ENCODE assay signal across 8 cellular contexts in genomic region chr13:50244913-50245574, GRCh38.
DNase-seq lines count a peak whose midpoint lies in the region; ATAC-seq and TF ChIP-seq lines count a peak whose summit lies in the region.

No MANE protein-coding gene starts in this region.

- intact Hi-C loops in breast epithelium (cut with DNase I; ENCODE audit: low total_unique reads): no loop called here

- no peaks in the 10 kb centered on the region for H3K79me2 ChIP-seq in ACC112 (ENCODE audit: control insufficient read depth, insufficient read depth, low read length, unreplicated experiment)

- TF ChIP-seq POLR2A in breast epithelium (IDR thresholded peaks at IDR 0.05): no peak

- H3K4me3 ChIP-seq in ACC112 (ENCODE audit: low read depth, low read length) (no peak overlapping the region), breast epithelium (no peak overlapping the region), retinal pigment epithelial cell (ENCODE audit: low read length) (no peak overlapping the region)

- H3K27me3 ChIP-seq in ACC112 (ENCODE audit: insufficient read depth, low read length) (no peaks in the 10 kb centered on the region), breast epithelium (no peaks in the 10 kb centered on the region)

- H3K4me1 ChIP-seq in ACC112 (ENCODE audit: control insufficient read depth, insufficient read depth, low read length, unreplicated experiment): peaks cover 15% of the 10 kb centered on the region
- H3K4me1 ChIP-seq in breast epithelium: no peaks in the 10 kb centered on the region

- peak overlapping the region; percentile 35; the same call in 1 of the 2 replicates for H3K27ac ChIP-seq in ACC112 (ENCODE audit: low read depth, low read length)
- peak overlapping the region; percentile 61 for H3K27ac ChIP-seq in breast epithelium

- ATAC-seq in GM18868 (IDR thresholded peaks at IDR 0.05; ENCODE audit: unreplicated experiment): peak; percentile 95
- ATAC-seq in HG03066 (IDR thresholded peaks at IDR 0.05; ENCODE audit: low read depth, unreplicated experiment): peak; percentile 95

- H2AFZ ChIP-seq in ACC112 (ENCODE audit: low read length, unreplicated experiment): no peak overlapping the region

- DNase-seq in SHP77 (lab: John Stamatoyannopoulos, UW) (peak; percentile 21 to 24), breast epithelium (ENCODE audit: low spot score in 2 of 2) (peak in 1 of 2 donors; percentile 34), retinal pigment epithelial cell (ENCODE audit: low read depth) (peak; percentile 70), cerebellar cortex (ENCODE audit: low spot score) (no peak), DMS 273 (lab: John Stamatoyannopoulos, UW; ENCODE audit: unreplicated experiment) (no peak)

- no peaks in the 10 kb centered on the region for H3K9me3 ChIP-seq in breast epithelium

- no peak for TF ChIP-seq CTCF in breast epithelium (IDR thresholded peaks at IDR 0.05)
- TF ChIP-seq CTCF in retinal pigment epithelial cell (conservative IDR thresholded peaks at IDR 0.05; ENCODE audit: low read depth, low read length): no peak

- H3K36me3 ChIP-seq in ACC112 (ENCODE audit: insufficient read depth, low read length) (no peaks in the 10 kb centered on the region), breast epithelium (no peaks in the 10 kb centered on the region)

Comparison
In these comparisons a context has a peak if more than half of its experiments do, and no peak if none do; other contexts are left out.
1. DNase-seq: peak in SHP77 (2 of 2) and retinal pigment epithelial cell (single experiment); none in cerebellar cortex (single experiment) and DMS 273 (single experiment).